8 cellular contexts compared by ENCODE assay signal in the genomic region with DNA sequence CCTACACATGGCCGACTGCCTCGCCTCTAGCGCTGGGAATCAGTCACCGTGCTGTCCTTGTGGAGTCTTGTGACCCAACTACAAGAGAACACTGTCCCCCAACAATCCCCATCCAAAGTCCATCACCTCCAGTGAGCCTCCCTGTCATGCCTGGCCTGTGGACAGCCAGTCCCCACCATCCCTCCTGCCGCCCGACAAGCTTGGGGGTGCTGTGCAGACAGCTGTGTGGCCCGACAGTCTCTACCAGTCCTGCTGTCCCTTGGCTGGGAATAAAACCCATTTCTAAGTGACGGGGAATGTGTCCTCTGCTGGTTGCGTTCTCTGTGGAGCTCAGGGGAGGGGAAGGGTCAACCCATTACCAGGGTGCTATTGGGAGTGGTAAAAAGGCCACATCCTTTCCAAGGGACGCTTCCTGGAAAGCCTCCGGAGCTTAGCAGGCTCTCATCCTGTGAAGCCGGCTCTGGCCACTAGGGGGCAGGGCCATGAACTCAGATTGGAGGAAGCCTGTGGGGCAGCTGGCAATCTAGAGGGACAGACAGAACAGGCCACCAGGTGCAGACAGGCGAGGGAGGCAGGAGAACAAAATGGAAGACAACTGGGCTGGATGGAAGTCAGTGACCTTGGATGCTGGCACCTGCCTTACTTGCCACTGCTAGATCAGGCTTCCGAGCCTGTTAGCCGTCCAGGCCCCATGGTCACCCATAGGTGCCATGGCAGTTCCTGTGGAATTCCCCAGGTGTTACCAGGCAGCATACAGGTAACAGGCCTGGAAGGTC. TPM values are rescaled to one million over a fixed set of nuclear protein-coding genes. Genes with fewer than 3 reads are reported as not detected.
A peak's percentile ranks its signal among the peaks of the same experiment; 100 is the strongest.
DNase-seq lines count a peak whose midpoint lies in the region; ATAC-seq, FAIRE-seq and TF ChIP-seq lines count a peak whose summit lies in the region.

No MANE protein-coding gene starts in this region.

- H3K27me3 Mint-ChIP-seq in CD4-positive, alpha-beta T cell, result no peaks in the 10 kb centered on the region
- H3K27me3 Mint-ChIP-seq in activated naive CD4-positive, alpha-beta T cell treated with anti-CD3 and anti-CD28 coated beads, Interleukin-2, amount 10 ng/mL, durations not matched to agents 7 days and 5 days, result no peaks in the 10 kb centered on the region

- H3K4me3 ChIP-seq in heart left ventricle (no peak overlapping the region), gastrocnemius medialis (no peak overlapping the region)

- TF ChIP-seq POLR2A in heart left ventricle (IDR thresholded peaks at IDR 0.05) (no peak), gastrocnemius medialis (IDR thresholded peaks at IDR 0.05) (no peak)

- H3K27me3 ChIP-seq in CD4-positive, alpha-beta T cell (ENCODE audit: control insufficient read depth, insufficient read depth, low read length), result no peaks in the 10 kb centered on the region
- H3K27me3 ChIP-seq in heart left ventricle, result no peaks in the 10 kb centered on the region
- H3K27me3 ChIP-seq in gastrocnemius medialis, result no peaks in the 10 kb centered on the region

- peaks cover 4% of the 10 kb centered on the region for H3K4me1 Mint-ChIP-seq in CD4-positive, alpha-beta T cell (ENCODE audit: low read depth)
- H3K4me1 Mint-ChIP-seq in activated naive CD4-positive, alpha-beta T cell treated with anti-CD3 and anti-CD28 coated beads, Interleukin-2, amount 10 ng/mL, durations not matched to agents 7 days and 5 days, result peaks cover 6% of the 10 kb centered on the region

- DNase-seq in CD4-positive, alpha-beta T cell, result peak; percentile 53 to 76 (median 63)
- DNase-seq in GM19239 (ENCODE audit: insufficient read length, low spot score), result peak; percentile 52
- peak; percentile 75 for DNase-seq in SK-N-DZ (ENCODE audit: low spot score)
- DNase-seq in activated naive CD4-positive, alpha-beta T cell treated with anti-CD3 and anti-CD28 coated beads, Interleukin-2, amount 10 ng/mL, durations not matched to agents 7 days and 5 days, result peak; percentile 82
- peak; percentile 61 to 90 (median 79) for DNase-seq in heart left ventricle
- DNase-seq in gastrocnemius medialis, result peak in 1 of 2 donors; percentile 47
- DNase-seq in OCI-M2 (lab: John Stamatoyannopoulos, UW; ENCODE audit: unreplicated experiment), result no peak

- no peaks in the 10 kb centered on the region for H3K9me3 Mint-ChIP-seq in CD4-positive, alpha-beta T cell
- no peaks in the 10 kb centered on the region for H3K9me3 Mint-ChIP-seq in activated naive CD4-positive, alpha-beta T cell treated with anti-CD3 and anti-CD28 coated beads, Interleukin-2, amount 10 ng/mL, durations not matched to agents 7 days and 5 days

- POLR2A ChIA-PET in CD4-positive, alpha-beta T cell (lab: Charles Lee), result interaction anchor here (1.2 to 1.4 kb wide), 4 partner anchors 8 to 113 kb away, joined by 3 to 10 read pairs (median 4); partner anchors contain the start of genes ACTR6, DEPDC4 and SCYL2

- in situ Hi-C loops in gastrocnemius medialis (cut with MboI; ENCODE audit: low sequenced_read_pairs in 4 of 4), result no loop called here

- WGBS in heart left ventricle, 4 donors, result 67 to 69% (median 68%) methylated on average over 15 of the region's 15 CpGs

- CTCF ChIA-PET in CD4-positive, alpha-beta T cell (lab: Charles Lee), result interaction anchor here (0.9 to 1.9 kb wide), 15 partner anchors 9 to 171 kb away, joined by 3 to 18 read pairs (median 3); partner anchors contain the start of genes ACTR6, DEPDC4 and SCYL2
- CTCF ChIA-PET in activated naive CD4-positive, alpha-beta T cell treated with anti-CD3 and anti-CD28 coated beads, Interleukin-2, amount 10 ng/mL, durations not matched to agents 7 days and 5 days (lab: Charles Lee), result interaction anchor here (0.6 to 4.1 kb wide), 16 partner anchors 9 to 250 kb away, joined by 3 to 37 read pairs (median 4); partner anchors contain the start of genes DEPDC4 and SCYL2

- H3K36me3 Mint-ChIP-seq in CD4-positive, alpha-beta T cell (ENCODE audit: low read depth), result no peaks in the 10 kb centered on the region
- peaks cover 1% of the 10 kb centered on the region for H3K36me3 Mint-ChIP-seq in activated naive CD4-positive, alpha-beta T cell treated with anti-CD3 and anti-CD28 coated beads, Interleukin-2, amount 10 ng/mL, durations not matched to agents 7 days and 5 days

- peaks cover 0 to 3% (median 0%) of the 10 kb centered on the region in 12 donors for H3K4me1 ChIP-seq in heart left ventricle
- no peaks in the 10 kb centered on the region for H3K4me1 ChIP-seq in gastrocnemius medialis

- no peak overlapping the region for H3K27ac Mint-ChIP-seq in CD4-positive, alpha-beta T cell
- no peak overlapping the region for H3K27ac Mint-ChIP-seq in activated naive CD4-positive, alpha-beta T cell treated with anti-CD3 and anti-CD28 coated beads, Interleukin-2, amount 10 ng/mL, durations not matched to agents 7 days and 5 days

- ATAC-seq in CD4-positive, alpha-beta T cell (ENCODE audit: poor library complexity), result peak; percentile 74
- peak; percentile 81 for ATAC-seq in HG03565 (IDR thresholded peaks at IDR 0.05; ENCODE audit: unreplicated experiment)
- ATAC-seq in heart left ventricle, result peak; percentile 26 to 70 (median 60)
- peak in 1 of 2 donors; percentile 33 for ATAC-seq in gastrocnemius medialis

- no peak overlapping the region for H3K27ac ChIP-seq in CD4-positive, alpha-beta T cell (ENCODE audit: low read depth, low read length)
- H3K27ac ChIP-seq in heart left ventricle, result no peak overlapping the region
- no peak overlapping the region for H3K27ac ChIP-seq in gastrocnemius medialis

- H3K9me3 ChIP-seq in CD4-positive, alpha-beta T cell (ENCODE audit: control insufficient read depth, low read length), result no peaks in the 10 kb centered on the region
- H3K9me3 ChIP-seq in heart left ventricle (no peaks in the 10 kb centered on the region), gastrocnemius medialis (no peaks in the 10 kb centered on the region)

- intact Hi-C loops in CD4-positive, alpha-beta T cell (cut with DNase I, micrococcal nuclease), result loop anchor here (1.0 to 10.0 kb wide), 2 partner anchors 46 to 400 kb away; partner anchors contain the start of gene ACTR6 (in 1 of the 2)
- intact Hi-C loops in heart left ventricle (cut with DNase I), result loop anchor here in 1 of 10 donors (10.0 kb wide), 1 partner anchor 400 kb away; no protein-coding TSS in a partner anchor
- intact Hi-C loops in gastrocnemius medialis (cut with DNase I; ENCODE audit: low total_unique reads), result no loop called here

- peak; percentile 90 for FAIRE-seq in GM19239 (lab: Jason Lieb, UNC)

- H3K36me3 ChIP-seq in heart left ventricle, result no peaks in the 10 kb centered on the region
- H3K36me3 ChIP-seq in gastrocnemius medialis, result no peaks in the 10 kb centered on the region

- TF ChIP-seq CTCF in CD4-positive, alpha-beta T cell (IDR thresholded peaks at IDR 0.05), result peak; percentile 86
- TF ChIP-seq CTCF in heart left ventricle (IDR thresholded peaks at IDR 0.05) (peak; percentile 68 to 90 (median 78)), gastrocnemius medialis (IDR thresholded peaks at IDR 0.05 in 4 of 5, conservative IDR thresholded peaks at IDR 0.05 in 1 of 5) (peak; percentile 38 to 71 (median 49))

- no peak overlapping the region for H3K4me3 Mint-ChIP-seq in CD4-positive, alpha-beta T cell
- no peak overlapping the region for H3K4me3 Mint-ChIP-seq in activated naive CD4-positive, alpha-beta T cell treated with anti-CD3 and anti-CD28 coated beads, Interleukin-2, amount 10 ng/mL, durations not matched to agents 7 days and 5 days

RNA-seq across cellular contexts. Expression of gene BLTP3B, which starts 12.0 kb away (rescaled TPM):
- 10 to 100 TPM; 23.0 to 23.4 TPM for total RNA-seq in CD4-positive, alpha-beta T cell
- 14.0 and 19.6 TPM in 2 replicates for polyA plus RNA-seq in SK-N-DZ (2014; cell fraction: cytosol; rRNA removed)
- 7.6 and 12.6 TPM in 2 replicates for polyA plus RNA-seq in SK-N-DZ (2014; cell fraction: nucleus; rRNA removed)
- total RNA-seq in heart left ventricle (10 to 100 TPM; 14.0 to 22.4 (median 16.2) TPM), gastrocnemius medialis (10 to 100 TPM; 33.6 to 71.3 (median 42.5) TPM)
- 10 to 100 TPM in 1 of 2 donors, 1 to 10 TPM in 1; 3.7 to 18.7 TPM for polyA plus RNA-seq in heart left ventricle

RNA-seq across cellular contexts. Expression of gene ACTR6, which starts 46.0 kb away (rescaled TPM):
- 10 to 100 TPM; 21.3 to 21.8 TPM for total RNA-seq in CD4-positive, alpha-beta T cell
- 63.2 and 71.9 TPM in 2 replicates for polyA plus RNA-seq in SK-N-DZ (2014; cell fraction: cytosol; rRNA removed)
- 44.6 and 76.2 TPM in 2 replicates for polyA plus RNA-seq in SK-N-DZ (2014; cell fraction: nucleus; rRNA removed)
- 10 to 100 TPM in 8 of 9 donors, 1 to 10 TPM in 1; 8.9 to 29.5 (median 21.9) TPM for total RNA-seq in heart left ventricle
- polyA plus RNA-seq in heart left ventricle, result 10 to 100 TPM in 1 of 2 donors, 1 to 10 TPM in 1; 9.3 to 27.1 TPM
- total RNA-seq in gastrocnemius medialis, result 10 to 100 TPM in 3 of 4 donors, 1 to 10 TPM in 1; 8.4 to 19.2 (median 16.6) TPM
